Comparison of ENCODE assay signal across 21 cellular contexts in genomic region chr10:94102436-94102835, GRCh38.
"Had no signal": no experiment of that assay in that cellular context is flagged by ENCODE, and none has a peak within 500 bp of the region (broad histone marks: within the 10 kb centered on the region; RNA-seq: fewer than 3 reads in every experiment).

No MANE protein-coding gene starts in this region.

- H3K36me3 ChIP-seq: breast epithelium, gastrocnemius medialis, heart right ventricle, left lung, tibial nerve had no signal

- H3K4me3 Mint-ChIP-seq: naive thymus-derived CD8-positive, alpha-beta T cell; neural crest cell; stimulated activated effector memory CD8-positive, alpha-beta T cell treated with anti-CD3 and anti-CD28 coated beads, Interleukin-12 subunit alpha, Interleukin-12 subunit beta, amount 100 ng/mL, for 72 hours; stimulated activated naive CD8-positive, alpha-beta T cell treated with anti-CD3 and anti-CD28 coated beads, Interleukin-15, Interleukin-2, amounts not matched to agents 100 ng/mL and 50 ng/mL, for 24 hours had no signal

- DNase-seq: caudate nucleus; dorsolateral prefrontal cortex; effector CD8-positive, alpha-beta T cell; gastrocnemius medialis; heart right ventricle; islet precursor cell; left lung; mucosa of descending colon; naive thymus-derived CD8-positive, alpha-beta T cell; psoas muscle; retina; small intestine; stimulated activated CD4-positive, alpha-beta T cell treated with anti-CD3 and anti-CD28 coated beads, Interleukin-4, amount 100 ng/mL, for 1 hour; stimulated activated CD8-positive, alpha-beta memory T cell treated with anti-CD3 and anti-CD28 coated beads, Interleukin-4, amount 100 ng/mL, for 48 hours had no signal

- H3K27ac Mint-ChIP-seq: naive thymus-derived CD8-positive, alpha-beta T cell; stimulated activated effector memory CD8-positive, alpha-beta T cell treated with anti-CD3 and anti-CD28 coated beads, Interleukin-12 subunit alpha, Interleukin-12 subunit beta, amount 100 ng/mL, for 72 hours; stimulated activated naive CD8-positive, alpha-beta T cell treated with anti-CD3 and anti-CD28 coated beads, Interleukin-15, Interleukin-2, amounts not matched to agents 100 ng/mL and 50 ng/mL, for 24 hours had no signal

- H3K9me3 Mint-ChIP-seq: naive thymus-derived CD8-positive, alpha-beta T cell; neural crest cell; stimulated activated naive CD8-positive, alpha-beta T cell treated with anti-CD3 and anti-CD28 coated beads, Interleukin-15, Interleukin-2, amounts not matched to agents 100 ng/mL and 50 ng/mL, for 24 hours had no signal

- ATAC-seq: esophagus mucosa; gastrocnemius medialis; left lung; mucosa of descending colon; naive thymus-derived CD8-positive, alpha-beta T cell; stimulated activated effector memory CD8-positive, alpha-beta T cell treated with anti-CD3 and anti-CD28 coated beads, Interleukin-12 subunit alpha, Interleukin-12 subunit beta, amount 100 ng/mL, for 72 hours had no signal

- H3K4me3 ChIP-seq: breast epithelium, coronary artery, dorsolateral prefrontal cortex, gastrocnemius medialis, heart right ventricle, left lung, mucosa of descending colon, psoas muscle, tibial nerve had no signal

- H3K4me1 Mint-ChIP-seq: stimulated activated effector memory CD8-positive, alpha-beta T cell treated with anti-CD3 and anti-CD28 coated beads, Interleukin-12 subunit alpha, Interleukin-12 subunit beta, amount 100 ng/mL, for 72 hours had no signal

- H3K36me3 Mint-ChIP-seq: naive thymus-derived CD8-positive, alpha-beta T cell; stimulated activated effector memory CD8-positive, alpha-beta T cell treated with anti-CD3 and anti-CD28 coated beads, Interleukin-12 subunit alpha, Interleukin-12 subunit beta, amount 100 ng/mL, for 72 hours had no signal

- H3K4me1 ChIP-seq: breast epithelium, left lung, psoas muscle had no signal

- H3K9me3 ChIP-seq: breast epithelium, gastrocnemius medialis, heart right ventricle, left lung, mucosa of descending colon, psoas muscle, tibial nerve had no signal

- H3K27me3 ChIP-seq: breast epithelium, gastrocnemius medialis, heart right ventricle, left lung, tibial nerve had no signal

- H3K27ac ChIP-seq: breast epithelium, gastrocnemius medialis, left lung, psoas muscle, tibial nerve had no signal
